ENCODE assay signal across 8 cellular contexts in genomic region chr19:47112664-47113445, GRCh38. TPM values are rescaled to one million over a fixed set of nuclear protein-coding genes. Genes with fewer than 3 reads are reported as not detected.
DNase-seq lines count a peak whose midpoint lies in the region; ATAC-seq and TF ChIP-seq lines count a peak whose summit lies in the region.

No MANE protein-coding gene starts in this region.

- intact Hi-C loops in activated B cell treated with CpG ODN at 0.5 μM for 24 hours (cut with micrococcal nuclease) = loop anchor here (1.0 to 5.0 kb wide), 15 partner anchors 12 to 766 kb away; partner anchors contain the start of genes ARHGAP35, CCDC9, INAFM1 and PPP5C

- H3K9me3 ChIP-seq in smooth muscle cell (replicated peaks; ENCODE audit: low read depth) = no peaks in the 10 kb centered on the region

- peak overlapping the region; percentile 96 for H3K4me2 ChIP-seq in smooth muscle cell

- no peaks in the 10 kb centered on the region for H3K36me3 ChIP-seq in smooth muscle cell (ENCODE audit: low read depth)

- H3K27me3 ChIP-seq in smooth muscle cell (ENCODE audit: low read depth) = no peaks in the 10 kb centered on the region

- H3K27ac Mint-ChIP-seq in activated B cell treated with CpG ODN at 0.5 μM for 24 hours = peak overlapping the region; percentile 100

- peaks cover 35% of the 10 kb centered on the region for H3K36me3 Mint-ChIP-seq in activated B cell treated with CpG ODN at 0.5 μM for 24 hours (ENCODE audit: low read depth)

- H2AFZ ChIP-seq in smooth muscle cell (ENCODE audit: low read depth) = peak overlapping the region; percentile 74

- CTCF ChIA-PET in activated B cell treated with CpG ODN at 0.5 μM for 24 hours (lab: Charles Lee) = interaction anchor here (0.7 to 1.7 kb wide), 9 partner anchors 11 to 131 kb away, joined by 3 to 6 read pairs (median 4); no protein-coding TSS in a partner anchor

- POLR2A ChIA-PET in activated B cell treated with CpG ODN at 0.5 μM for 24 hours (lab: Charles Lee) = interaction anchor here (0.5 to 4.9 kb wide), 56 partner anchors 9 to 1390 kb away, joined by 3 to 97 read pairs (median 5); partner anchors contain the start of genes AP2S1, CALM3, CCDC9 and DACT3

- H3K9ac ChIP-seq in smooth muscle cell (ENCODE audit: low read depth) = peak overlapping the region; percentile 100

- peak overlapping the region; percentile 99 for H3K4me3 ChIP-seq in smooth muscle cell

- H3K4me3 Mint-ChIP-seq in activated B cell treated with CpG ODN at 0.5 μM for 24 hours = peak overlapping the region; percentile 100

- DNase-seq in AG08396 (ENCODE audit: low spot score) (peak; percentile 95), NCI-H226 (peak; percentile 99), activated B cell treated with CpG ODN at 0.5 μM for 24 hours (peak; percentile 98), caudate nucleus (lab: John Stamatoyannopoulos, UW) (peak; percentile 80 to 100 (median 97)), iPS-NIHi7 (ENCODE audit: extremely low spot score) (peak; percentile 96), smooth muscle cell (lab: John Stamatoyannopoulos, UW; ENCODE audit: unreplicated experiment) (peak; percentile 86)

- H3K27me3 Mint-ChIP-seq in activated B cell treated with CpG ODN at 0.5 μM for 24 hours = no peaks in the 10 kb centered on the region

- under 1% methylated on average over 56 of the region's 64 CpGs for whole genome bisulfite sequencing in smooth muscle cell (ENCODE audit: low lambda C conversion rate)

- peaks cover 39% of the 10 kb centered on the region for H3F3A ChIP-seq in smooth muscle cell (ENCODE audit: low read depth)

- TF ChIP-seq CTCF in activated B cell treated with CpG ODN at 0.5 μM for 24 hours (IDR thresholded peaks at IDR 0.05) (no peak), smooth muscle cell (IDR thresholded peaks at IDR 0.05; ENCODE audit: borderline replicate concordance, insufficient read depth, poor library complexity, severe bottlenecking) (no peak)

- peaks cover 29% of the 10 kb centered on the region for H3K4me1 ChIP-seq in smooth muscle cell (ENCODE audit: low read depth)

- H3K27ac ChIP-seq in caudate nucleus (ENCODE audit: low read depth, low read length) (peak overlapping the region; percentile 99), smooth muscle cell (ENCODE audit: low read depth) (peak overlapping the region; percentile 100)

- H4K20me1 ChIP-seq in smooth muscle cell (ENCODE audit: low read depth) = no peaks in the 10 kb centered on the region

- peaks cover 25% of the 10 kb centered on the region for H3K79me2 ChIP-seq in smooth muscle cell (ENCODE audit: low read depth)

- no peaks in the 10 kb centered on the region for H3K9me3 Mint-ChIP-seq in activated B cell treated with CpG ODN at 0.5 μM for 24 hours

- ATAC-seq in GM19023 (IDR thresholded peaks at IDR 0.05; ENCODE audit: unreplicated experiment) (peak; percentile 82), HG03196 (IDR thresholded peaks at IDR 0.05; ENCODE audit: unreplicated experiment) (peak; percentile 83), activated B cell treated with CpG ODN at 0.5 μM for 24 hours (ENCODE audit: low read depth) (peak; percentile 82)

- peaks cover 42% of the 10 kb centered on the region for H3K4me1 Mint-ChIP-seq in activated B cell treated with CpG ODN at 0.5 μM for 24 hours

RNA-seq across cellular contexts. Expression of gene ZC3H4, which starts 0.7 kb away (rescaled TPM):
- 83.8 and 89.1 TPM in 2 replicates for total RNA-seq in activated B cell treated with CpG ODN at 0.5 μM for 24 hours
- total RNA-seq in smooth muscle cell = 6.6 and 9.3 TPM in 2 replicates
- polyA plus RNA-seq in smooth muscle cell = 1.9 and 3.5 TPM in 2 replicates

RNA-seq across cellular contexts. Expression of gene SAE1, which starts 17.8 kb away (rescaled TPM):
- total RNA-seq in activated B cell treated with CpG ODN at 0.5 μM for 24 hours (64.5 and 67.4 TPM in 2 replicates), smooth muscle cell (65.9 and 67.4 TPM in 2 replicates)
- polyA plus RNA-seq in smooth muscle cell = 70.8 and 89.4 TPM in 2 replicates

Comparison
In these comparisons a context has a peak if more than half of its experiments do, and no peak if none do; other contexts are left out.
1. Peak in every context shown above with its lines: DNase-seq, ATAC-seq, H3K4me3 ChIP-seq and H3K27ac ChIP-seq.